In genomic region chr4:4428966-4429875, GRCh38 we compare ENCODE assay signal across 15 cellular contexts. TPM values are rescaled to one million over a fixed set of nuclear protein-coding genes. Genes with fewer than 3 reads are reported as not detected.
A peak's percentile ranks its signal among the peaks of the same experiment; 100 is the strongest.
DNase-seq lines count a peak whose midpoint lies in the region; ATAC-seq, FAIRE-seq and TF ChIP-seq lines count a peak whose summit lies in the region.
"Had no signal": no experiment of that assay in that cellular context is flagged by ENCODE, and none has a peak within 500 bp of the region (broad histone marks: within the 10 kb centered on the region; RNA-seq: fewer than 3 reads in every experiment).

No MANE protein-coding gene starts in this region.

- intact Hi-C loops in left ventricle myocardium inferior (cut with micrococcal nuclease) (no loop called here), left ventricle myocardium superior (cut with micrococcal nuclease) (no loop called here)

- H3K4me3 ChIP-seq in retinal pigment epithelial cell (ENCODE audit: low read length) (no peak overlapping the region), left ventricle myocardium inferior (no peak overlapping the region)
- H3K4me3 ChIP-seq: A549 had no signal

- peaks cover 2% of the 10 kb centered on the region for H3K36me3 Mint-ChIP-seq in T-helper 17 cell (ENCODE audit: low read depth)

- H3K27me3 ChIP-seq in left ventricle myocardium inferior (ENCODE audit: low read depth), result no peaks in the 10 kb centered on the region

- H3K9me3 ChIP-seq in T-helper 17 cell (ENCODE audit: control insufficient read depth, low read length, poor library complexity, severe bottlenecking) (no peaks in the 10 kb centered on the region), left ventricle myocardium inferior (replicated peaks) (no peaks in the 10 kb centered on the region)
- H3K9me3 ChIP-seq: A549 had no signal

- peaks cover 7% of the 10 kb centered on the region for H3K4me1 ChIP-seq in left ventricle myocardium inferior
- H3K4me1 ChIP-seq: A549 had no signal

- TF ChIP-seq CTCF in D721Med (IDR thresholded peaks at IDR 0.05; ENCODE audit: insufficient read depth, missing control alignments), result no peak
- TF ChIP-seq CTCF in retinal pigment epithelial cell (conservative IDR thresholded peaks at IDR 0.05; ENCODE audit: low read depth, low read length), result no peak
- no peak for TF ChIP-seq CTCF in left ventricle myocardium inferior (IDR thresholded peaks at IDR 0.05; ENCODE audit: borderline replicate concordance)

- H3K36me3 ChIP-seq in left ventricle myocardium inferior, result peaks cover 36% of the 10 kb centered on the region

- FAIRE-seq in D721Med (lab: Jason Lieb, UNC), result peak; percentile 76
- FAIRE-seq: A549, RCC 7860 had no signal

- H3K27me3 Mint-ChIP-seq in T-helper 17 cell, result no peaks in the 10 kb centered on the region

- no peak overlapping the region for H3K27ac ChIP-seq in left ventricle myocardium inferior (replicated peaks)
- H3K27ac ChIP-seq: A549 had no signal

- no peak overlapping the region for H3K4me3 Mint-ChIP-seq in T-helper 17 cell

- peak overlapping the region; percentile 79 for H3K27ac Mint-ChIP-seq in T-helper 17 cell

- DNase-seq in D721Med (ENCODE audit: insufficient read length, low spot score), result peak; percentile 74
- no peak for DNase-seq in T-helper 17 cell
- DNase-seq in islet precursor cell, result peak; percentile 17
- peak; percentile 21 for DNase-seq in retinal pigment epithelial cell (ENCODE audit: low read depth)
- no peak for DNase-seq in left ventricle myocardium inferior
- DNase-seq in left ventricle myocardium superior, result no peak
- DNase-seq in KG1 (lab: John Stamatoyannopoulos, UW), result no peak
- DNase-seq: DND-41, GDM1, NCI-H1436 treated with DMSO at 0.1 percent for 48 hours, NCI-H345, NCI-H774, SHP77 had no signal

- ATAC-seq in T-helper 17 cell (no peak), left ventricle myocardium superior (no peak)
- ATAC-seq: A549 had no signal

- peaks cover 17% of the 10 kb centered on the region for H3K4me1 Mint-ChIP-seq in T-helper 17 cell

RNA-seq across cellular contexts. Expression of gene NSG1, which starts 42.3 kb away (rescaled TPM):
- total RNA-seq in T-helper 17 cell (10 to 100 TPM; 13.1 to 50.9 TPM), left ventricle myocardium inferior (14.3 TPM), left ventricle myocardium superior (12.2 TPM)

Comparison
In these comparisons a context has a peak if more than half of its experiments do, and no peak if none do; other contexts are left out.
1. DNase-seq: peak in D721Med (single experiment), islet precursor cell (single experiment) and retinal pigment epithelial cell (single experiment); none in T-helper 17 cell (0 of 3), left ventricle myocardium inferior (single experiment), left ventricle myocardium superior (single experiment) and KG1 (single experiment).